Comparison of ENCODE assay signal across 10 cellular contexts in the genomic region with DNA sequence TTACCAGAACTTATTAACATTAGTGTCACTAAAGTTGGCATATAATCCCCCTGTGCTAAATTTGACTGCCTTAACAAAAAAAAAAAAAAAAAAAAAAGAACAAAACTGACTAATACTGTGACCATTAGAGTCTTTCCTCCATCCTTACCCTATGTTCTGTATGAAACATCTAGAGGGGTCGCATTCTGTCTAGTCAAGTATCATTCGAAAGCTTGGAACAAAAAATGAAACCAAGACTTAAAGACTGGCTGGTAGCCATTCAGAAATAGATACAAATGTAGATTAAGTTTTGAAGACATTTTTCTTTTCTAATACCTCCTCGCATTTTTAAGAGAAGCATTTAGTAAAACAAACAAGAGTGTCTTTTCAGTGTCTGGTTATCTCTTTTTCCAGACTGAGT.
DNase-seq lines count a peak whose midpoint lies in the region; ATAC-seq and TF ChIP-seq lines count a peak whose summit lies in the region.
"Had no signal": no experiment of that assay in that cellular context is flagged by ENCODE, and none has a peak within 500 bp of the region (broad histone marks: within the 10 kb centered on the region; RNA-seq: fewer than 3 reads in every experiment).

No MANE protein-coding gene starts in this region.

- H3K9me3 ChIP-seq in upper lobe of left lung, result no peaks in the 10 kb centered on the region

- CTCF ChIA-PET in activated naive CD4-positive, alpha-beta T cell treated with anti-CD3 and anti-CD28 coated beads for 36 hours (lab: Charles Lee), result interaction anchor here (0.5 to 2.0 kb wide), 5 partner anchors 32 to 393 kb away, joined by 3 to 7 read pairs (median 4); no protein-coding TSS in a partner anchor

- ATAC-seq in HG03159 (IDR thresholded peaks at IDR 0.05; ENCODE audit: unreplicated experiment) (peak; percentile 47), upper lobe of left lung (ENCODE audit: low FRiP score in 2 of 2) (no peak)
- no peak for ATAC-seq in activated naive CD8-positive, alpha-beta T cell treated with anti-CD3 and anti-CD28 coated beads, Interleukin-2, amount 10 ng/mL, durations not matched to agents 7 days and 5 days (ENCODE audit: low read depth)

- H3K36me3 Mint-ChIP-seq in activated naive CD4-positive, alpha-beta T cell treated with anti-CD3 and anti-CD28 coated beads for 36 hours (ENCODE audit: low read depth), result no peaks in the 10 kb centered on the region
- peaks cover 9% of the 10 kb centered on the region for H3K36me3 Mint-ChIP-seq in activated naive CD8-positive, alpha-beta T cell treated with anti-CD3 and anti-CD28 coated beads, Interleukin-2, amount 10 ng/mL, durations not matched to agents 7 days and 5 days

- H3K9me3 Mint-ChIP-seq in activated naive CD4-positive, alpha-beta T cell treated with anti-CD3 and anti-CD28 coated beads for 36 hours, result no peaks in the 10 kb centered on the region
- no peaks in the 10 kb centered on the region for H3K9me3 Mint-ChIP-seq in activated naive CD8-positive, alpha-beta T cell treated with anti-CD3 and anti-CD28 coated beads, Interleukin-2, amount 10 ng/mL, durations not matched to agents 7 days and 5 days

- no peak for TF ChIP-seq EP300 in upper lobe of left lung (IDR thresholded peaks at IDR 0.05)

- intact Hi-C loops in activated naive CD4-positive, alpha-beta T cell treated with anti-CD3 and anti-CD28 coated beads for 36 hours (cut with micrococcal nuclease), result loop anchor here (1.0 to 5.0 kb wide), 3 partner anchors 82 to 461 kb away; partner anchors contain the start of genes BZW1 and C2orf69

- DNase-seq in activated naive CD4-positive, alpha-beta T cell treated with anti-CD3 and anti-CD28 coated beads for 36 hours, result no peak
- no peak for DNase-seq in activated naive CD4-positive, alpha-beta T cell (lab: John Stamatoyannopoulos, UW)
- no peak for DNase-seq in activated naive CD8-positive, alpha-beta T cell treated with anti-CD3 and anti-CD28 coated beads, Interleukin-2, amount 10 ng/mL, durations not matched to agents 7 days and 5 days
- DNase-seq in upper lobe of left lung (no peak), putamen (ENCODE audit: low spot score) (no peak)
- DNase-seq in stimulated activated naive CD4-positive, alpha-beta T cell treated with Interleukin-2 at 50 U/mL for 16 hours (lab: John Stamatoyannopoulos, UW), result no peak
- DNase-seq in stimulated activated CD4-positive, alpha-beta T cell treated with anti-CD3 and anti-CD28 coated beads, Interleukin-4, amount 100 ng/mL, for 24 hours, result no peak
- DNase-seq: central memory CD4-positive, alpha-beta T cell had no signal

- H3K36me3 ChIP-seq in upper lobe of left lung, result no peaks in the 10 kb centered on the region

- no peak for TF ChIP-seq POLR2A in upper lobe of left lung (IDR thresholded peaks at IDR 0.05)

- no peaks in the 10 kb centered on the region for H3K27me3 Mint-ChIP-seq in activated naive CD4-positive, alpha-beta T cell treated with anti-CD3 and anti-CD28 coated beads for 36 hours (ENCODE audit: low read depth)
- no peaks in the 10 kb centered on the region for H3K27me3 Mint-ChIP-seq in activated naive CD8-positive, alpha-beta T cell treated with anti-CD3 and anti-CD28 coated beads, Interleukin-2, amount 10 ng/mL, durations not matched to agents 7 days and 5 days

- H3K27me3 ChIP-seq in upper lobe of left lung, result no peaks in the 10 kb centered on the region

- H3K4me1 Mint-ChIP-seq in activated naive CD4-positive, alpha-beta T cell treated with anti-CD3 and anti-CD28 coated beads for 36 hours (ENCODE audit: low read depth), result peaks cover 40% of the 10 kb centered on the region
- H3K4me1 Mint-ChIP-seq in activated naive CD8-positive, alpha-beta T cell treated with anti-CD3 and anti-CD28 coated beads, Interleukin-2, amount 10 ng/mL, durations not matched to agents 7 days and 5 days, result peaks cover 50% of the 10 kb centered on the region

- H3K27ac Mint-ChIP-seq in activated naive CD4-positive, alpha-beta T cell treated with anti-CD3 and anti-CD28 coated beads for 36 hours, result peak overlapping the region; percentile 38
- peak overlapping the region; percentile 96 for H3K27ac Mint-ChIP-seq in activated naive CD8-positive, alpha-beta T cell treated with anti-CD3 and anti-CD28 coated beads, Interleukin-2, amount 10 ng/mL, durations not matched to agents 7 days and 5 days

- no peak for TF ChIP-seq CTCF in upper lobe of left lung (IDR thresholded peaks at IDR 0.05)

- H3K27ac ChIP-seq in upper lobe of left lung, result peak overlapping the region in 3 of 4 donors; percentile 45 to 67 (median 67)
- H3K27ac ChIP-seq: VCaP had no signal

- WGBS in upper lobe of left lung, 2 donors, result 73 to 75% methylated on average over 3 of the region's 3 CpGs

- H3K4me3 Mint-ChIP-seq in activated naive CD4-positive, alpha-beta T cell treated with anti-CD3 and anti-CD28 coated beads for 36 hours, result no peak overlapping the region
- H3K4me3 Mint-ChIP-seq in activated naive CD8-positive, alpha-beta T cell treated with anti-CD3 and anti-CD28 coated beads, Interleukin-2, amount 10 ng/mL, durations not matched to agents 7 days and 5 days, result peak overlapping the region; percentile 90

- H3K4me1 ChIP-seq in upper lobe of left lung, result peaks cover 21 to 42% (median 32%) of the 10 kb centered on the region in 4 donors

- no peak overlapping the region for H3K4me3 ChIP-seq in upper lobe of left lung

- POLR2A ChIA-PET in activated naive CD8-positive, alpha-beta T cell treated with anti-CD3 and anti-CD28 coated beads, Interleukin-2, amount 10 ng/mL, durations not matched to agents 7 days and 5 days (lab: Charles Lee), result interaction anchor here (0.7 to 3.1 kb wide), 6 partner anchors 11 to 152 kb away, joined by 3 to 23 read pairs (median 10); partner anchors contain the start of genes SGO2 and SPATS2L
